In the genomic region with DNA sequence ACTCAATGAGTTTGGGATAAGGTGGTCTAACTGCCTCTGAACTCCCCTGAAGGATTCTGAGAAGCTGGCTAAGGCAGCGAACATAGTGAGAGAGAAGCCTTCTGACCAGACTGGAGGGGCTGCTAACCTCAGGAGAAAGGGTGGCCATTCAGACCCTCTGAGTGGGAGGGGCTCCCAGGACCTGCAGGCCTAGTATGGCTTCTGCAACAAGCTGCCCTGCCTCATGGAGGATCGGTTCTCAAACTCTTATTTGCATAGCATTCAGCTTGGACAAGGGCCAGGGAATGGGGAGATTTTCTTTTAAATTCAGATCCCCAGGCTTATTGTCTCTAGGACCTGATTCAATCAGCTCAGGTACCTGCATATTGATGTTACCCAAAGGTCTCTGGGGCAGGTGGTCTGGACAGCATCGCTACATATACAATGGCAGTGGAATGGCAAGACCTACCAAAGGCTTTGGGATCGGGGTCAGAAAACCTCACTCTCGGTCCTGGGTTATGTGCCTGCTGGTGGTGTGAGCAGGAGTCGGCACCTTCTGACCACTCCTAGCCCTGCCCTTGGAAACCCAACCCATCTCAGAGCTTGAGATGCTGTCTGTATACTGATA, we compare ENCODE assay signal across 18 cellular contexts.
A peak's percentile ranks its signal among the peaks of the same experiment; 100 is the strongest.
DNase-seq lines count a peak whose midpoint lies in the region; ATAC-seq and TF ChIP-seq lines count a peak whose summit lies in the region.
"Had no signal": no experiment of that assay in that cellular context is flagged by ENCODE, and none has a peak within 500 bp of the region (broad histone marks: within the 10 kb centered on the region; RNA-seq: fewer than 3 reads in every experiment).

No MANE protein-coding gene starts in this region.

- H3K4me1 Mint-ChIP-seq in MCF 10A (ENCODE audit: insufficient read depth, unreplicated experiment) (no peaks in the 10 kb centered on the region), WTC11 (no peaks in the 10 kb centered on the region)

- H3K27ac Mint-ChIP-seq in MCF 10A (ENCODE audit: low read depth, unreplicated experiment) (no peak overlapping the region), WTC11 (no peak overlapping the region)
- H3K27ac Mint-ChIP-seq: CD4-positive, alpha-beta T cell had no signal

- no peaks in the 10 kb centered on the region for H3K36me3 ChIP-seq in esophagus muscularis mucosa

- no peak overlapping the region for H3K4me3 ChIP-seq in esophagus muscularis mucosa
- H3K4me3 ChIP-seq: A549, GM23248 had no signal

- TF ChIP-seq CTCF in esophagus muscularis mucosa (IDR thresholded peaks at IDR 0.05) (no peak), MCF 10A (IDR thresholded peaks at IDR 0.05; ENCODE audit: unreplicated experiment) (no peak), WTC11 (IDR thresholded peaks at IDR 0.05) (no peak)

- 83% methylated on average over 6 of the region's 6 CpGs for WGBS in esophagus muscularis mucosa

- no peak for TF ChIP-seq EP300 in esophagus muscularis mucosa (IDR thresholded peaks at IDR 0.05)

- H3K27me3 Mint-ChIP-seq in MCF 10A (ENCODE audit: insufficient read depth, unreplicated experiment) (no peaks in the 10 kb centered on the region), WTC11 (ENCODE audit: low read depth) (peaks cover 2% of the 10 kb centered on the region)
- H3K27me3 Mint-ChIP-seq: CD4-positive, alpha-beta T cell had no signal

- TF ChIP-seq POLR2A in esophagus muscularis mucosa (IDR thresholded peaks at IDR 0.05; ENCODE audit: low read depth), result no peak

- BruUV-seq in MCF 10A (replicated peaks; lab: Mats Ljungman, UMichigan), result no TSS peak

- no peaks in the 10 kb centered on the region for H3K4me1 ChIP-seq in esophagus muscularis mucosa
- H3K4me1 ChIP-seq: A549 had no signal

- H3K9me3 Mint-ChIP-seq in MCF 10A (ENCODE audit: unreplicated experiment) (peaks cover 34% of the 10 kb centered on the region), WTC11 (peaks cover 13% of the 10 kb centered on the region)
- H3K9me3 Mint-ChIP-seq: CD4-positive, alpha-beta T cell had no signal

- no peak for ATAC-seq in sciatic nerve
- no peak for ATAC-seq in WTC11
- ATAC-seq: A549, HCT116, Panc1 had no signal

- H3K4me3 Mint-ChIP-seq in MCF 10A (ENCODE audit: unreplicated experiment) (no peak overlapping the region), WTC11 (no peak overlapping the region)
- H3K4me3 Mint-ChIP-seq: CD4-positive, alpha-beta T cell had no signal

- intact Hi-C loops in esophagus muscularis mucosa (cut with DNase I), result no loop called here
- intact Hi-C loops in sciatic nerve (cut with DNase I), result no loop called here
- intact Hi-C loops in MCF 10A (cut with micrococcal nuclease), result no loop called here

- peaks cover 0 to 31% (median 0%) of the 10 kb centered on the region in 4 donors for H3K27me3 ChIP-seq in esophagus muscularis mucosa

- H3K36me3 Mint-ChIP-seq in MCF 10A (ENCODE audit: insufficient read depth, unreplicated experiment) (no peaks in the 10 kb centered on the region), WTC11 (no peaks in the 10 kb centered on the region)

- no peaks in the 10 kb centered on the region for H3K9me3 ChIP-seq in esophagus muscularis mucosa
- H3K9me3 ChIP-seq: A549 had no signal

- POLR2A ChIA-PET in MCF 10A (lab: Yijun Ruan, JAX), result no interaction called here
- POLR2A ChIA-PET in WTC11 (lab: Charles Lee), result interaction anchor here (0.6 kb wide), 1 partner anchor 147 kb away, joined by 3 read pairs; no protein-coding TSS in a partner anchor

- H3K27ac ChIP-seq in esophagus muscularis mucosa (replicated peaks in 1 of 4), result no peak overlapping the region
- H3K27ac ChIP-seq: A549, GM23248 had no signal

- DNase-seq in NCI-H748 (lab: John Stamatoyannopoulos, UW; ENCODE audit: unreplicated experiment) (peak; percentile 40), NCI-H748 treated with DMSO at 0.1 percent for 48 hours (lab: John Stamatoyannopoulos, UW) (no peak), NCI-H69 (lab: John Stamatoyannopoulos, UW) (peak; percentile 14), esophagus muscularis mucosa (ENCODE audit: extremely low spot score) (peak; percentile 82), sciatic nerve (ENCODE audit: low spot score) (peak; percentile 33), MCF 10A (ENCODE audit: unreplicated experiment) (no peak), WTC11 (ENCODE audit: low spot score) (no peak)
- no peak for DNase-seq in activated CD4-positive, alpha-beta T cell treated with anti-CD3 and anti-CD28 coated beads for 1 hour
- DNase-seq: CD4-positive, alpha-beta T cell; DMS153; GDM1; GM23248; NCI-H1105 treated with DMSO at 0.1 percent for 48 hours; NCI-H187; NCI-H446 treated with DMSO at 0.1 percent for 48 hours had no signal

- CTCF ChIA-PET in MCF 10A (lab: Yijun Ruan, JAX) (interaction anchor here (0.7 kb wide), 1 partner anchor 860 kb away, joined by 4 read pairs; no protein-coding TSS in a partner anchor), WTC11 (lab: Charles Lee) (interaction anchor here (1.1 kb wide), 1 partner anchor 77 kb away, joined by 4 read pairs; no protein-coding TSS in a partner anchor)

TF ChIP-seq in WTC11, 78 proteins besides CTCF, POLR2A, EP300 and RAD21 (continues in another document):
- TF ChIP-seq SP1 (CRISPR knock-in tag; conservative IDR thresholded peaks at IDR 0.05) (no peak), JAZF1 (CRISPR knock-in tag; IDR thresholded peaks at IDR 0.05) (no peak), NR1H2 (CRISPR knock-in tag; IDR thresholded peaks at IDR 0.05) (no peak), ESRRA (CRISPR knock-in tag; IDR thresholded peaks at IDR 0.05; ENCODE audit: borderline replicate concordance) (no peak), CREM (CRISPR knock-in tag; IDR thresholded peaks at IDR 0.05) (no peak), KAT7 (CRISPR knock-in tag; IDR thresholded peaks at IDR 0.05; ENCODE audit: borderline replicate concordance) (no peak), MYBL2 (CRISPR knock-in tag; IDR thresholded peaks at IDR 0.05) (no peak), JUN (CRISPR knock-in tag; IDR thresholded peaks at IDR 0.05) (no peak), ZNF263 (CRISPR knock-in tag; IDR thresholded peaks at IDR 0.05; ENCODE audit: low read depth) (no peak)
- TF ChIP-seq, protein P1, sequence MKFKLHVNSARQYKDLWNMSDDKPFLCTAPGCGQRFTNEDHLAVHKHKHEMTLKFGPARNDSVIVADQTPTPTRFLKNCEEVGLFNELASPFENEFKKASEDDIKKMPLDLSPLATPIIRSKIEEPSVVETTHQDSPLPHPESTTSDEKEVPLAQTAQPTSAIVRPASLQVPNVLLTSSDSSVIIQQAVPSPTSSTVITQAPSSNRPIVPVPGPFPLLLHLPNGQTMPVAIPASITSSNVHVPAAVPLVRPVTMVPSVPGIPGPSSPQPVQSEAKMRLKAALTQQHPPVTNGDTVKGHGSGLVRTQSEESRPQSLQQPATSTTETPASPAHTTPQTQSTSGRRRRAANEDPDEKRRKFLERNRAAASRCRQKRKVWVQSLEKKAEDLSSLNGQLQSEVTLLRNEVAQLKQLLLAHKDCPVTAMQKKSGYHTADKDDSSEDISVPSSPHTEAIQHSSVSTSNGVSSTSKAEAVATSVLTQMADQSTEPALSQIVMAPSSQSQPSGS (CRISPR knock-in tag; IDR thresholded peaks at IDR 0.05; ENCODE audit: borderline replicate concordance, low read depth), result no peak
- TF ChIP-seq, protein P2, sequence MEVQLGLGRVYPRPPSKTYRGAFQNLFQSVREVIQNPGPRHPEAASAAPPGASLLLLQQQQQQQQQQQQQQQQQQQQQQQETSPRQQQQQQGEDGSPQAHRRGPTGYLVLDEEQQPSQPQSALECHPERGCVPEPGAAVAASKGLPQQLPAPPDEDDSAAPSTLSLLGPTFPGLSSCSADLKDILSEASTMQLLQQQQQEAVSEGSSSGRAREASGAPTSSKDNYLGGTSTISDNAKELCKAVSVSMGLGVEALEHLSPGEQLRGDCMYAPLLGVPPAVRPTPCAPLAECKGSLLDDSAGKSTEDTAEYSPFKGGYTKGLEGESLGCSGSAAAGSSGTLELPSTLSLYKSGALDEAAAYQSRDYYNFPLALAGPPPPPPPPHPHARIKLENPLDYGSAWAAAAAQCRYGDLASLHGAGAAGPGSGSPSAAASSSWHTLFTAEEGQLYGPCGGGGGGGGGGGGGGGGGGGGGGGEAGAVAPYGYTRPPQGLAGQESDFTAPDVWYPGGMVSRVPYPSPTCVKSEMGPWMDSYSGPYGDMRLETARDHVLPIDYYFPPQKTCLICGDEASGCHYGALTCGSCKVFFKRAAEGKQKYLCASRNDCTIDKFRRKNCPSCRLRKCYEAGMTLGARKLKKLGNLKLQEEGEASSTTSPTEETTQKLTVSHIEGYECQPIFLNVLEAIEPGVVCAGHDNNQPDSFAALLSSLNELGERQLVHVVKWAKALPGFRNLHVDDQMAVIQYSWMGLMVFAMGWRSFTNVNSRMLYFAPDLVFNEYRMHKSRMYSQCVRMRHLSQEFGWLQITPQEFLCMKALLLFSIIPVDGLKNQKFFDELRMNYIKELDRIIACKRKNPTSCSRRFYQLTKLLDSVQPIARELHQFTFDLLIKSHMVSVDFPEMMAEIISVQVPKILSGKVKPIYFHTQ (CRISPR knock-in tag; IDR thresholded peaks at IDR 0.05), result no peak
- TF ChIP-seq, protein P3, sequence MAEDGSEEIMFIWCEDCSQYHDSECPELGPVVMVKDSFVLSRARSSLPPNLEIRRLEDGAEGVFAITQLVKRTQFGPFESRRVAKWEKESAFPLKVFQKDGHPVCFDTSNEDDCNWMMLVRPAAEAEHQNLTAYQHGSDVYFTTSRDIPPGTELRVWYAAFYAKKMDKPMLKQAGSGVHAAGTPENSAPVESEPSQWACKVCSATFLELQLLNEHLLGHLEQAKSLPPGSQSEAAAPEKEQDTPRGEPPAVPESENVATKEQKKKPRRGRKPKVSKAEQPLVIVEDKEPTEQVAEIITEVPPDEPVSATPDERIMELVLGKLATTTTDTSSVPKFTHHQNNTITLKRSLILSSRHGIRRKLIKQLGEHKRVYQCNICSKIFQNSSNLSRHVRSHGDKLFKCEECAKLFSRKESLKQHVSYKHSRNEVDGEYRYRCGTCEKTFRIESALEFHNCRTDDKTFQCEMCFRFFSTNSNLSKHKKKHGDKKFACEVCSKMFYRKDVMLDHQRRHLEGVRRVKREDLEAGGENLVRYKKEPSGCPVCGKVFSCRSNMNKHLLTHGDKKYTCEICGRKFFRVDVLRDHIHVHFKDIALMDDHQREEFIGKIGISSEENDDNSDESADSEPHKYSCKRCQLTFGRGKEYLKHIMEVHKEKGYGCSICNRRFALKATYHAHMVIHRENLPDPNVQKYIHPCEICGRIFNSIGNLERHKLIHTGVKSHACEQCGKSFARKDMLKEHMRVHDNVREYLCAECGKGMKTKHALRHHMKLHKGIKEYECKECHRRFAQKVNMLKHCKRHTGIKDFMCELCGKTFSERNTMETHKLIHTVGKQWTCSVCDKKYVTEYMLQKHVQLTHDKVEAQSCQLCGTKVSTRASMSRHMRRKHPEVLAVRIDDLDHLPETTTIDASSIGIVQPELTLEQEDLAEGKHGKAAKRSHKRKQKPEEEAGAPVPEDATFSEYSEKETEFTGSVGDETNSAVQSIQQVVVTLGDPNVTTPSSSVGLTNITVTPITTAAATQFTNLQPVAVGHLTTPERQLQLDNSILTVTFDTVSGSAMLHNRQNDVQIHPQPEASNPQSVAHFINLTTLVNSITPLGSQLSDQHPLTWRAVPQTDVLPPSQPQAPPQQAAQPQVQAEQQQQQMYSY (CRISPR knock-in tag; IDR thresholded peaks at IDR 0.05), result no peak

Comparison
In these comparisons a context has a peak if more than half of its experiments do, and no peak if none do; other contexts are left out.
1. DNase-seq: peak in NCI-H748 (single experiment), NCI-H69 (single experiment), esophagus muscularis mucosa (single experiment) and sciatic nerve (single experiment); none in NCI-H748 treated with DMSO at 0.1 percent for 48 hours (single experiment), activated CD4-positive, alpha-beta T cell treated with anti-CD3 and anti-CD28 coated beads for 1 hour (single experiment), MCF 10A (single experiment) and WTC11 (single experiment).